Comparison of ENCODE assay signal across 8 cellular contexts in the genomic region with DNA sequence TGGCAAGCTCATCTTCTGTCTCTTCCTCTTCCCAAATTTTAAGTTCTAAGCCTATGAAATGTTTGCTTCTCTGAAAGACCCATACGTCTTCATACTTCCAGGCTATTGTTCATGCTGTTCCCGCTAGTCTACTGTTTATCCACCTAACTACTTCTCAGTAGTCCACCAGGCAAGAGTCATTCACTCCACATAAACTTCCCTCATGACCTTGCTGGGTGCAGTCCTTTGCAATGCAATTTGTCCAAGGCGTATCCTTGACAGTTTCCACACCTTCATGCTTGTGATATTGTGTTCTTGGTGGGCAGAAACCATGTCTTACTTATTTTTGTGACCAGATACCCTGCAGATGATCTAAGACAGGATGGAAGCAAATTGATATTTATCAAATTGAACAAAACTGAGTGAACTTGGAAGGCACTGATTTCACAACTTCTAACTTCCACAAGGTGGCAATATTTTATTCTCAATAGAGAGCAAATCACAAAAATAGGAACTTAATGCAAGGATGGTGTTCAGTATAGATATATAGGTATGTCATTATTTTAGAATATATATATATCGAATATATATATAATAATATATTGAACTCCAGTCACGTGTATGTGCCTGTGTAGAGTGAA. TPM values are rescaled to one million over a fixed set of nuclear protein-coding genes. Genes with fewer than 3 reads are reported as not detected.
A peak's percentile ranks its signal among the peaks of the same experiment; 100 is the strongest.
DNase-seq lines count a peak whose midpoint lies in the region; ATAC-seq, FAIRE-seq and TF ChIP-seq lines count a peak whose summit lies in the region.

No MANE protein-coding gene starts in this region.

- no peaks in the 10 kb centered on the region for H3K79me2 ChIP-seq in GM12878 (ENCODE audit: control insufficient read depth, insufficient read depth, low read length)

- no peak overlapping the region for H3K9ac ChIP-seq in GM12878 (ENCODE audit: control insufficient read depth, insufficient read depth, low read length)

- no peak overlapping the region for H3K27ac Mint-ChIP-seq in mesothelial cell of epicardium
- H3K27ac Mint-ChIP-seq in T-helper 17 cell, result no peak overlapping the region
- H3K27ac Mint-ChIP-seq in activated CD8-positive, alpha-beta T cell treated with anti-CD3 and anti-CD28 coated beads for 36 hours, result no peak overlapping the region

- 2% methylated on average over 5 of the region's 5 CpGs for WGBS in GM12878 (ENCODE audit: insufficient coverage, insufficient replicate concordance, low lambda C conversion rate, missing lambda C conversion rate)

- TF ChIP-seq CTCF in D721Med (IDR thresholded peaks at IDR 0.05; ENCODE audit: insufficient read depth, missing control alignments) (peak; percentile 63), GM12878 (IDR thresholded peaks at IDR 0.05 in 2 of 3, conservative IDR thresholded peaks at IDR 0.05 in 1 of 3; ENCODE audit: control insufficient read depth in 2 of 3, extremely low read depth in 1 of 3, insufficient read depth in 1 of 3, low read depth in 3 of 3, low read length in 3 of 3) (peak; percentile 13 to 52 (median 19); a peak in 4 of 6 replicates), mesothelial cell of epicardium (IDR thresholded peaks at IDR 0.05; ENCODE audit: unreplicated experiment) (peak; percentile 70)
- no peak for TF ChIP-seq CTCF in activated CD8-positive, alpha-beta T cell treated with anti-CD3 and anti-CD28 coated beads for 36 hours (IDR thresholded peaks at IDR 0.05)

- H3K4me2 ChIP-seq in GM12878 (ENCODE audit: control insufficient read depth, insufficient read depth), result no peak overlapping the region

- H3K27me3 Mint-ChIP-seq in mesothelial cell of epicardium (ENCODE audit: low read depth) (no peaks in the 10 kb centered on the region), T-helper 17 cell (no peaks in the 10 kb centered on the region)
- no peaks in the 10 kb centered on the region for H3K27me3 Mint-ChIP-seq in activated CD8-positive, alpha-beta T cell treated with anti-CD3 and anti-CD28 coated beads for 36 hours

- peak; percentile 51 for TF ChIP-seq RAD21 in GM12878 (IDR thresholded peaks at IDR 0.05; ENCODE audit: insufficient read depth, low read depth, low read length)

- H3K4me1 Mint-ChIP-seq in mesothelial cell of epicardium (peaks cover 44% of the 10 kb centered on the region), T-helper 17 cell (no peaks in the 10 kb centered on the region)
- no peaks in the 10 kb centered on the region for H3K4me1 Mint-ChIP-seq in activated CD8-positive, alpha-beta T cell treated with anti-CD3 and anti-CD28 coated beads for 36 hours (ENCODE audit: low read depth)

- no peak for TF ChIP-seq EP300 in GM12878 (IDR thresholded peaks at IDR 0.05; ENCODE audit: borderline replicate concordance in 1 of 2, control insufficient read depth in 1 of 2, low read depth in 2 of 2, low read length in 2 of 2)

- no peaks in the 10 kb centered on the region for H3K27me3 ChIP-seq in GM12878 (replicated peaks in 1 of 2; ENCODE audit: control insufficient read depth in 2 of 2, insufficient read depth in 2 of 2, low read length in 1 of 2)

- BruUV-seq in GM12878 (replicated peaks; lab: Mats Ljungman, UMichigan), result no TSS peak

- SMC1A ChIA-PET in GM12878 (lab: Charles Lee; ENCODE audit: uncharacterized antibody, unreplicated experiment), result interaction anchor here (0.6 to 5.3 kb wide), 19 partner anchors 13 to 1288 kb away, joined by 3 to 38 read pairs (median 4); a partner anchor contains a TSS

- no peak overlapping the region for H3K4me3 Mint-ChIP-seq in mesothelial cell of epicardium
- H3K4me3 Mint-ChIP-seq in T-helper 17 cell, result no peak overlapping the region
- no peak overlapping the region for H3K4me3 Mint-ChIP-seq in activated CD8-positive, alpha-beta T cell treated with anti-CD3 and anti-CD28 coated beads for 36 hours

- RAD21 ChIA-PET in GM12878 (lab: Charles Lee; ENCODE audit: unreplicated experiment), result interaction anchor here (0.5 to 4.1 kb wide), 10 partner anchors 12 to 367 kb away, joined by 3 to 21 read pairs (median 6); no protein-coding TSS in a partner anchor

- H3K9me3 ChIP-seq in GM12878 (replicated peaks; ENCODE audit: control insufficient read depth, insufficient read depth, low read length) (no peaks in the 10 kb centered on the region), T-helper 17 cell (ENCODE audit: control insufficient read depth, low read length, poor library complexity, severe bottlenecking) (no peaks in the 10 kb centered on the region)

- no peaks in the 10 kb centered on the region for H3K9me3 Mint-ChIP-seq in mesothelial cell of epicardium
- peaks cover 11% of the 10 kb centered on the region for H3K9me3 Mint-ChIP-seq in activated CD8-positive, alpha-beta T cell treated with anti-CD3 and anti-CD28 coated beads for 36 hours

- POLR2A ChIA-PET in GM12878 (lab: Charles Lee), result interaction anchor here (0.5 kb wide), 1 partner anchor 22 kb away, joined by 4 read pairs; no protein-coding TSS in a partner anchor
- POLR2A ChIA-PET in activated CD8-positive, alpha-beta T cell treated with anti-CD3 and anti-CD28 coated beads for 36 hours (lab: Charles Lee), result no interaction called here

- H3K4me3 ChIP-seq in GM12878, result no peak overlapping the region

- no peaks in the 10 kb centered on the region for H4K20me1 ChIP-seq in GM12878 (ENCODE audit: control insufficient read depth, insufficient read depth)

- DNase-seq in D721Med (ENCODE audit: insufficient read length, low spot score) (no peak), M059J (ENCODE audit: low read depth) (peak; percentile 28), GM12878 (ENCODE audit: low read depth, low spot score) (no peak), mesothelial cell of epicardium (ENCODE audit: low spot score in 2 of 2, unreplicated experiment in 2 of 2) (no peak), T-helper 17 cell (no peak), T-helper 1 cell (no peak)
- DNase-seq in activated CD8-positive, alpha-beta T cell treated with anti-CD3 and anti-CD28 coated beads for 36 hours, result no peak
- no peak for DNase-seq in activated T-cell treated with anti-CD3 and anti-CD28 coated beads, Interleukin-2, amount 50 U/mL, for 1 hour

- H3K4me1 ChIP-seq in GM12878 (ENCODE audit: control insufficient read depth, insufficient read depth, low read length), result no peaks in the 10 kb centered on the region

- no peak for TF ChIP-seq POLR2A in GM12878 (IDR thresholded peaks at IDR 0.05; ENCODE audit: low read depth, low read length)

- no peaks in the 10 kb centered on the region for H3K36me3 ChIP-seq in GM12878 (ENCODE audit: control insufficient read depth in 2 of 2, insufficient read depth in 2 of 2, low read length in 1 of 2)

- in situ Hi-C loops in GM12878 (cut with MboI), result loop anchor here (5.0 kb wide), 2 partner anchors 99 to 364 kb away; no protein-coding TSS in a partner anchor

- FAIRE-seq in D721Med (lab: Jason Lieb, UNC) (peak; percentile 75), GM12878 (lab: Jason Lieb, UNC) (no peak)

- no peak overlapping the region for H2AFZ ChIP-seq in GM12878 (ENCODE audit: control insufficient read depth, low read depth, low read length)

- H3K36me3 Mint-ChIP-seq in mesothelial cell of epicardium (no peaks in the 10 kb centered on the region), T-helper 17 cell (ENCODE audit: low read depth) (no peaks in the 10 kb centered on the region)
- H3K36me3 Mint-ChIP-seq in activated CD8-positive, alpha-beta T cell treated with anti-CD3 and anti-CD28 coated beads for 36 hours (ENCODE audit: low read depth), result no peaks in the 10 kb centered on the region

- no peak overlapping the region for H3K27ac ChIP-seq in GM12878 (ENCODE audit: control insufficient read depth, insufficient read depth)

- ATAC-seq in GM12878 (peak; percentile 61), T-helper 17 cell (no peak)
- no peak for ATAC-seq in activated CD8-positive, alpha-beta T cell treated with anti-CD3 and anti-CD28 coated beads for 36 hours

- CTCF ChIA-PET in GM12878 (lab: Yijun Ruan, JAX), result interaction anchor here (0.7 to 9.0 kb wide), 19 partner anchors 9 to 367 kb away, joined by 3 to 72 read pairs (median 7); a partner anchor contains a TSS
- CTCF ChIA-PET in activated CD8-positive, alpha-beta T cell treated with anti-CD3 and anti-CD28 coated beads for 36 hours (lab: Charles Lee), result interaction anchor here (1.0 kb wide), 1 partner anchor 11 kb away, joined by 3 read pairs; no protein-coding TSS in a partner anchor

- intact Hi-C loops in GM12878 (cut with micrococcal nuclease; ENCODE audit: unreplicated experiment), result loop anchor here (1.0 to 10.0 kb wide), 5 partner anchors 54 to 365 kb away; a partner anchor contains a TSS
- intact Hi-C loops in activated CD8-positive, alpha-beta T cell treated with anti-CD3 and anti-CD28 coated beads for 36 hours (cut with micrococcal nuclease), result no loop called here

RNA-seq across cellular contexts. Expression of a gene that starts 30.3 kb away (rescaled TPM):
- 13.4 and 14.1 TPM in 2 replicates for total RNA-seq in M059J (2014; rRNA removed; shearing (Covaris generic))
- total RNA-seq in GM12878 (2013; cell fraction: nucleolus; rRNA removed), result not detected in 2 replicates
- not detected in 2 replicates for total RNA-seq in GM12878 (2014; rRNA removed)
- not detected in 2 replicates for total RNA-seq in GM12878 (2014; rRNA removed; fragmentation: Illumina TruSeq; extraction: Trizol)
- not detected in 2 replicates for total RNA-seq in GM12878 (2021)
- polyA plus RNA-seq in GM12878 (2011; ENCODE audit: low read depth), result not detected
- polyA plus RNA-seq in GM12878 (2011; rRNA removed), result not detected in 2 replicates
- polyA plus RNA-seq in GM12878 (2011; cell fraction: cytosol; rRNA removed), result not detected in 2 replicates
- not detected in 2 replicates for polyA plus RNA-seq in GM12878 (2011; cell fraction: nucleus; rRNA removed)
- polyA plus RNA-seq in GM12878 (2012), result not detected in 2 replicates
- 0.01 TPM in 1 of 2 replicates, not detected in the other for polyA plus RNA-seq in GM12878 (2014; fragmentation: Illumina TruSeq; extraction: Trizol)
- not detected for polyA plus RNA-seq in GM12878 (2014; fragmentation: Nextera tagmentation; extraction: Ambion mirVana)
- not detected in 2 replicates for polyA plus RNA-seq in GM12878 (2014; rRNA removed)
- polyA plus RNA-seq in GM12878 (2016; fragmentation: Nextera tagmentation; extraction: Ambion mirVana), result not detected
- not detected in 2 replicates for polyA minus RNA-seq in GM12878 (2011; rRNA and poly(A)+ RNA removed)
- not detected in 2 replicates for polyA minus RNA-seq in GM12878 (2011; cell fraction: cytosol; rRNA and poly(A)+ RNA removed)
- not detected in 2 replicates for polyA minus RNA-seq in GM12878 (2011; cell fraction: nucleus; rRNA and poly(A)+ RNA removed)
- 0.42 to 1.0 TPM (median 0.64 TPM) in 3 replicates for total RNA-seq in mesothelial cell of epicardium
- not detected for total RNA-seq in T-helper 17 cell
- total RNA-seq in activated CD8-positive, alpha-beta T cell treated with anti-CD3 and anti-CD28 coated beads for 36 hours, result not detected

RNA-seq across cellular contexts. Expression of a gene that starts 51.3 kb away (rescaled TPM):
- total RNA-seq in M059J (2014; rRNA removed; shearing (Covaris generic)), result 1.2 and 3.2 TPM in 2 replicates
- 1.7 and 3.1 TPM in 2 replicates for total RNA-seq in GM12878 (2013; cell fraction: nucleolus; rRNA removed)
- total RNA-seq in GM12878 (2014; rRNA removed), result 0.38 and 0.68 TPM in 2 replicates
- total RNA-seq in GM12878 (2014; rRNA removed; fragmentation: Illumina TruSeq; extraction: Trizol), result 0.92 and 0.98 TPM in 2 replicates
- 0.58 and 0.80 TPM in 2 replicates for total RNA-seq in GM12878 (2021)
- not detected for polyA plus RNA-seq in GM12878 (2011; ENCODE audit: low read depth)
- 3.7 and 4.3 TPM in 2 replicates for polyA plus RNA-seq in GM12878 (2011; rRNA removed)
- 2.2 TPM in 2 replicates for polyA plus RNA-seq in GM12878 (2011; cell fraction: cytosol; rRNA removed)
- 2.8 and 3.5 TPM in 2 replicates for polyA plus RNA-seq in GM12878 (2011; cell fraction: nucleus; rRNA removed)
- not detected in 2 replicates for polyA plus RNA-seq in GM12878 (2012)
- 0.47 and 1.6 TPM in 2 replicates for polyA plus RNA-seq in GM12878 (2014; fragmentation: Illumina TruSeq; extraction: Trizol)
- under 1 TPM; 0.19 to 0.20 TPM for polyA plus RNA-seq in GM12878 (2014; fragmentation: Nextera tagmentation; extraction: Ambion mirVana)
- 0.79 and 0.93 TPM in 2 replicates for polyA plus RNA-seq in GM12878 (2014; rRNA removed)
- under 1 TPM; 0.20 to 0.71 TPM for polyA plus RNA-seq in GM12878 (2016; fragmentation: Nextera tagmentation; extraction: Ambion mirVana)
- 3.5 and 4.3 TPM in 2 replicates for polyA minus RNA-seq in GM12878 (2011; rRNA and poly(A)+ RNA removed)
- 1.7 and 2.5 TPM in 2 replicates for polyA minus RNA-seq in GM12878 (2011; cell fraction: cytosol; rRNA and poly(A)+ RNA removed)
- polyA minus RNA-seq in GM12878 (2011; cell fraction: nucleus; rRNA and poly(A)+ RNA removed), result 3.0 and 4.7 TPM in 2 replicates
- total RNA-seq in mesothelial cell of epicardium, result 31.2 to 33.9 TPM (median 32.7 TPM) in 3 replicates
- under 1 TPM in 1 of 2 donors, not detected in 1; 0.31 TPM for total RNA-seq in T-helper 17 cell
- not detected for total RNA-seq in activated CD8-positive, alpha-beta T cell treated with anti-CD3 and anti-CD28 coated beads for 36 hours
